ENCODE assay signal across 9 cellular contexts in genomic region chr2:200860092-200860795, GRCh38. TPM values are rescaled to one million over a fixed set of nuclear protein-coding genes. Genes with fewer than 3 reads are reported as not detected.
A peak's percentile ranks its signal among the peaks of the same experiment; 100 is the strongest.
DNase-seq lines count a peak whose midpoint lies in the region; ATAC-seq and TF ChIP-seq lines count a peak whose summit lies in the region.
"Had no signal": no experiment of that assay in that cellular context is flagged by ENCODE, and none has a peak within 500 bp of the region (broad histone marks: within the 10 kb centered on the region; RNA-seq: fewer than 3 reads in every experiment).

No MANE protein-coding gene starts in this region.

- DNase-seq in EH (ENCODE audit: low read depth) (peak; percentile 26), globus pallidus (ENCODE audit: low spot score) (peak; percentile 45), retinal pigment epithelial cell (ENCODE audit: low read depth) (no peak), CD1c-positive myeloid dendritic cell (ENCODE audit: extremely low spot score) (no peak), UCSD-AML1 (lab: John Stamatoyannopoulos, UW; ENCODE audit: unreplicated experiment) (no peak), NCI-H748 treated with DMSO at 0.1 percent for 48 hours (lab: John Stamatoyannopoulos, UW) (no peak), GM19240 (ENCODE audit: insufficient read length, low spot score) (no peak)
- DNase-seq in activated T-cell treated with anti-CD3 and anti-CD28 coated beads, Interleukin-2, amount 50 U/mL, for 72 hours: peak in 1 of 2 donors; percentile 16
- DNase-seq: NCI-H345 had no signal

- peak overlapping the region; percentile 84 to 93 for H3K4me3 Mint-ChIP-seq in activated T-cell treated with anti-CD3 and anti-CD28 coated beads, Interleukin-2, amount 50 U/mL, for 72 hours

- no peak for TF ChIP-seq CTCF in retinal pigment epithelial cell (conservative IDR thresholded peaks at IDR 0.05; ENCODE audit: low read depth, low read length)

- no peaks in the 10 kb centered on the region for H3K9me3 Mint-ChIP-seq in activated T-cell treated with anti-CD3 and anti-CD28 coated beads, Interleukin-2, amount 50 U/mL, for 72 hours

- no peaks in the 10 kb centered on the region for H3K27me3 Mint-ChIP-seq in activated T-cell treated with anti-CD3 and anti-CD28 coated beads, Interleukin-2, amount 50 U/mL, for 72 hours (ENCODE audit: low read depth)

- H3K4me1 Mint-ChIP-seq in activated T-cell treated with anti-CD3 and anti-CD28 coated beads, Interleukin-2, amount 50 U/mL, for 72 hours (ENCODE audit: low read depth): peaks cover 65% of the 10 kb centered on the region

- peak overlapping the region; percentile 91 for H3K27ac Mint-ChIP-seq in activated T-cell treated with anti-CD3 and anti-CD28 coated beads, Interleukin-2, amount 50 U/mL, for 72 hours

- H3K36me3 Mint-ChIP-seq in activated T-cell treated with anti-CD3 and anti-CD28 coated beads, Interleukin-2, amount 50 U/mL, for 72 hours (ENCODE audit: insufficient read depth in 2 of 2): peaks cover 33 to 77% of the 10 kb centered on the region in 2 donors

- H3K4me3 ChIP-seq in retinal pigment epithelial cell (ENCODE audit: low read length): peak overlapping the region; percentile 100

- ATAC-seq in activated T-cell treated with anti-CD3 and anti-CD28 coated beads, Interleukin-2, amount 50 U/mL, for 72 hours (replicated peaks in 1 of 2): no peak

RNA-seq across cellular contexts. Expression of gene CLK1, which starts 4.2 kb away (rescaled TPM):
- 100 to 1,000 TPM; 161 to 178 TPM for total RNA-seq in activated T-cell treated with anti-CD3 and anti-CD28 coated beads, Interleukin-2, amount 50 U/mL, for 72 hours

RNA-seq across cellular contexts. Expression of gene PPIL3, which starts 28.6 kb away (rescaled TPM):
- total RNA-seq in activated T-cell treated with anti-CD3 and anti-CD28 coated beads, Interleukin-2, amount 50 U/mL, for 72 hours: 10 to 100 TPM; 72.5 to 84.6 TPM

RNA-seq across cellular contexts. Expression of gene NIF3L1, which starts 28.9 kb away (rescaled TPM):
- 10 to 100 TPM; 40.0 to 44.9 TPM for total RNA-seq in activated T-cell treated with anti-CD3 and anti-CD28 coated beads, Interleukin-2, amount 50 U/mL, for 72 hours

RNA-seq across cellular contexts. Expression of gene BZW1, which starts 48.5 kb away (rescaled TPM):
- 100 to 1,000 TPM; 457 to 495 TPM for total RNA-seq in activated T-cell treated with anti-CD3 and anti-CD28 coated beads, Interleukin-2, amount 50 U/mL, for 72 hours

Comparison
In these comparisons a context has a peak if more than half of its experiments do, and no peak if none do; other contexts are left out.
1. DNase-seq: peak in EH (single experiment) and globus pallidus (single experiment); none in retinal pigment epithelial cell (single experiment), CD1c-positive myeloid dendritic cell (single experiment), UCSD-AML1 (single experiment), NCI-H748 treated with DMSO at 0.1 percent for 48 hours (single experiment) and GM19240 (single experiment).